21 cellular contexts compared by ENCODE assay signal in genomic region chr20:58706975-58707681, GRCh38. TPM values are rescaled to one million over a fixed set of nuclear protein-coding genes. Genes with fewer than 3 reads are reported as not detected.
DNase-seq lines count a peak whose midpoint lies in the region; ATAC-seq, FAIRE-seq and TF ChIP-seq lines count a peak whose summit lies in the region.
"Had no signal": no experiment of that assay in that cellular context is flagged by ENCODE, and none has a peak within 500 bp of the region (broad histone marks: within the 10 kb centered on the region; RNA-seq: fewer than 3 reads in every experiment).

No MANE protein-coding gene starts in this region.

- BruUV-seq in HepG2 (replicated peaks; lab: Mats Ljungman, UMichigan): no TSS peak

- POLR2A ChIA-PET in HepG2 (lab: Yijun Ruan, JAX): no interaction called here

- TF ChIP-seq CTCF in HepG2 (CRISPR knock-in tag; IDR thresholded peaks at IDR 0.05) (no peak), progenitor cell of endocrine pancreas (IDR thresholded peaks at IDR 0.05; ENCODE audit: unreplicated experiment) (no peak)

- no peak for TF ChIP-seq RAD21 in HepG2 (CRISPR knock-in tag; IDR thresholded peaks at IDR 0.05)

- DNase-seq in activated T-cell treated with anti-CD3 and anti-CD28 coated beads, Interleukin-2, amount 50 U/mL, for 24 hours: peak; percentile 23
- DNase-seq in activated T-cell treated with anti-CD3 and anti-CD28 coated beads for 4 hours: no peak
- DNase-seq in activated T-helper 2 cell treated with anti-CD3 and anti-CD28 coated beads, Interferon-gamma antibody, Interleukin-2, Interleukin-4, amounts not matched to agents 10 μg/mL and 5 μg/mL and 100 μg/mL, durations not matched to agents 14 hours and 24 hours and 36 hours (ENCODE audit: low spot score): peak; percentile 5
- no peak for DNase-seq in HepG2 (ENCODE audit: low spot score)
- DNase-seq in stimulated activated effector memory CD8-positive, alpha-beta T cell treated with anti-CD3 and anti-CD28 coated beads, Interleukin-12 subunit alpha, Interleukin-12 subunit beta, amount 100 ng/mL, for 72 hours (ENCODE audit: low spot score in 2 of 2): peak; percentile 0 to 41
- DNase-seq in progenitor cell of endocrine pancreas (ENCODE audit: low spot score, unreplicated experiment): no peak
- DNase-seq in HuH-7.5 (ENCODE audit: low spot score): no peak
- DNase-seq: activated gamma-delta T cell treated with Interleukin-2 at 50 U/mL for 16 hours; GF-D8; mammary epithelial cell; naive B cell; NCI-H526; SHP77 treated with DMSO at 0.1 percent for 48 hours; stimulated activated CD4-positive, alpha-beta T cell treated with anti-CD3 and anti-CD28 coated beads, Interleukin-4, amount 100 ng/mL, for 4 hours; substantia nigra had no signal

- H3K36me3 Mint-ChIP-seq in activated T-cell treated with anti-CD3 and anti-CD28 coated beads, Interleukin-2, amount 50 U/mL, for 24 hours (ENCODE audit: low read depth): peaks cover 39% of the 10 kb centered on the region
- H3K36me3 Mint-ChIP-seq in activated T-helper 2 cell treated with anti-CD3 and anti-CD28 coated beads, Interferon-gamma antibody, Interleukin-2, Interleukin-4, amounts not matched to agents 10 μg/mL and 5 μg/mL and 100 μg/mL, durations not matched to agents 14 hours and 24 hours and 36 hours (ENCODE audit: low read depth): peaks cover 31% of the 10 kb centered on the region
- peaks cover 32% of the 10 kb centered on the region for H3K36me3 Mint-ChIP-seq in stimulated activated effector memory CD8-positive, alpha-beta T cell treated with anti-CD3 and anti-CD28 coated beads, Interleukin-12 subunit alpha, Interleukin-12 subunit beta, amount 100 ng/mL, for 72 hours
- H3K36me3 Mint-ChIP-seq in progenitor cell of endocrine pancreas (ENCODE audit: insufficient read depth): peaks cover 32% of the 10 kb centered on the region

- no peak for FAIRE-seq in HepG2 (lab: Jason Lieb, UNC)
- FAIRE-seq: astrocyte, GM12878 had no signal

- no peak overlapping the region for H3K27ac Mint-ChIP-seq in activated T-cell treated with anti-CD3 and anti-CD28 coated beads, Interleukin-2, amount 50 U/mL, for 24 hours
- H3K27ac Mint-ChIP-seq in activated T-helper 2 cell treated with anti-CD3 and anti-CD28 coated beads, Interferon-gamma antibody, Interleukin-2, Interleukin-4, amounts not matched to agents 10 μg/mL and 5 μg/mL and 100 μg/mL, durations not matched to agents 14 hours and 24 hours and 36 hours: no peak overlapping the region
- H3K27ac Mint-ChIP-seq in stimulated activated effector memory CD8-positive, alpha-beta T cell treated with anti-CD3 and anti-CD28 coated beads, Interleukin-12 subunit alpha, Interleukin-12 subunit beta, amount 100 ng/mL, for 72 hours: no peak overlapping the region
- H3K27ac Mint-ChIP-seq in progenitor cell of endocrine pancreas: no peak overlapping the region
- H3K27ac Mint-ChIP-seq: naive B cell had no signal

- H3K4me1 ChIP-seq in HepG2 (ENCODE audit: insufficient read depth, low read length): no peaks in the 10 kb centered on the region

- ATAC-seq in HepG2 (peak; percentile 4; the same call in 1 of the 3 replicates), GM21723 (IDR thresholded peaks at IDR 0.05; ENCODE audit: unreplicated experiment) (no peak)
- ATAC-seq in stimulated activated effector memory CD8-positive, alpha-beta T cell treated with anti-CD3 and anti-CD28 coated beads, Interleukin-12 subunit alpha, Interleukin-12 subunit beta, amount 100 ng/mL, for 72 hours: no peak
- ATAC-seq: GM12878 had no signal

- no peaks in the 10 kb centered on the region for H3K27me3 ChIP-seq in HepG2 (ENCODE audit: control insufficient read depth in 1 of 2, insufficient read depth in 2 of 2, low read length in 2 of 2)
- H3K27me3 ChIP-seq: ovary had no signal

- intact Hi-C loops in activated T-helper 2 cell treated with anti-CD3 and anti-CD28 coated beads, Interferon-gamma antibody, Interleukin-2, Interleukin-4, amounts not matched to agents 10 μg/mL and 5 μg/mL and 100 μg/mL, durations not matched to agents 14 hours and 24 hours and 36 hours (cut with micrococcal nuclease): loop anchor here (10.0 kb wide), 1 partner anchor 108 kb away; no protein-coding TSS in a partner anchor
- intact Hi-C loops in HepG2 (cut with micrococcal nuclease; ENCODE audit: unreplicated experiment): no loop called here

- H4K20me1 ChIP-seq in HepG2 (ENCODE audit: insufficient read depth, low read length): no peaks in the 10 kb centered on the region; the same call in 1 of the 2 replicates

- TF ChIP-seq EP300 in HepG2 (IDR thresholded peaks at IDR 0.05; ENCODE audit: low read depth in 2 of 2, low read length in 2 of 2): no peak
- no peak for TF ChIP-seq EP300 in HepG2 (CRISPR knock-in tag; IDR thresholded peaks at IDR 0.05; ENCODE audit: borderline replicate concordance)

- H3K79me2 ChIP-seq in HepG2 (ENCODE audit: insufficient read depth, low read length): no peaks in the 10 kb centered on the region

- CTCF ChIA-PET in HepG2 (lab: Yijun Ruan, JAX; ENCODE audit: low intra/inter-chr PET ratio, low total read pairs): no interaction called here

- H3K27me3 Mint-ChIP-seq in activated T-cell treated with anti-CD3 and anti-CD28 coated beads, Interleukin-2, amount 50 U/mL, for 24 hours: no peaks in the 10 kb centered on the region
- no peaks in the 10 kb centered on the region for H3K27me3 Mint-ChIP-seq in activated T-helper 2 cell treated with anti-CD3 and anti-CD28 coated beads, Interferon-gamma antibody, Interleukin-2, Interleukin-4, amounts not matched to agents 10 μg/mL and 5 μg/mL and 100 μg/mL, durations not matched to agents 14 hours and 24 hours and 36 hours (ENCODE audit: low read depth)
- no peaks in the 10 kb centered on the region for H3K27me3 Mint-ChIP-seq in progenitor cell of endocrine pancreas
- H3K27me3 Mint-ChIP-seq: naive B cell had no signal

- in situ Hi-C loops in HepG2 (cut with HindIII; ENCODE audit: extremely low pct_ligation_motif_present, low pct_unique_long_range_greater_than_20kb): no loop called here

- no peak overlapping the region for H3K4me2 ChIP-seq in HepG2 (ENCODE audit: low read depth, low read length)

- no peak for TF ChIP-seq POLR2A in HepG2 (IDR thresholded peaks at IDR 0.05; ENCODE audit: insufficient read depth in 1 of 2, low read depth in 2 of 2, low read length in 2 of 2)

- no peak overlapping the region for H3K27ac ChIP-seq in HepG2 (ENCODE audit: extremely low read length, insufficient read depth, low read length)
- H3K27ac ChIP-seq: ovary, skin epidermis had no signal

- H3K4me1 Mint-ChIP-seq in activated T-cell treated with anti-CD3 and anti-CD28 coated beads, Interleukin-2, amount 50 U/mL, for 24 hours (ENCODE audit: low read depth): no peaks in the 10 kb centered on the region
- no peaks in the 10 kb centered on the region for H3K4me1 Mint-ChIP-seq in activated T-helper 2 cell treated with anti-CD3 and anti-CD28 coated beads, Interferon-gamma antibody, Interleukin-2, Interleukin-4, amounts not matched to agents 10 μg/mL and 5 μg/mL and 100 μg/mL, durations not matched to agents 14 hours and 24 hours and 36 hours (ENCODE audit: low read depth)
- no peaks in the 10 kb centered on the region for H3K4me1 Mint-ChIP-seq in stimulated activated effector memory CD8-positive, alpha-beta T cell treated with anti-CD3 and anti-CD28 coated beads, Interleukin-12 subunit alpha, Interleukin-12 subunit beta, amount 100 ng/mL, for 72 hours
- H3K4me1 Mint-ChIP-seq in progenitor cell of endocrine pancreas (ENCODE audit: low read depth): no peaks in the 10 kb centered on the region
- H3K4me1 Mint-ChIP-seq: CD14-positive monocyte, naive B cell had no signal

- peaks cover 8 to 16% of the 10 kb centered on the region in 2 experiments; a peak in 4 of 5 replicates for H3K36me3 ChIP-seq in HepG2 (replicated peaks in 1 of 2; ENCODE audit: control insufficient read depth in 1 of 2, insufficient read depth in 2 of 2, low read length in 2 of 2)
- H3K36me3 ChIP-seq: ovary had no signal

- no peak overlapping the region for H3K9ac ChIP-seq in HepG2 (ENCODE audit: insufficient read depth, low read depth, low read length)

- no peak overlapping the region for H3K4me3 Mint-ChIP-seq in activated T-cell treated with anti-CD3 and anti-CD28 coated beads, Interleukin-2, amount 50 U/mL, for 24 hours
- no peak overlapping the region for H3K4me3 Mint-ChIP-seq in activated T-helper 2 cell treated with anti-CD3 and anti-CD28 coated beads, Interferon-gamma antibody, Interleukin-2, Interleukin-4, amounts not matched to agents 10 μg/mL and 5 μg/mL and 100 μg/mL, durations not matched to agents 14 hours and 24 hours and 36 hours (ENCODE audit: low read depth)
- H3K4me3 Mint-ChIP-seq in stimulated activated effector memory CD8-positive, alpha-beta T cell treated with anti-CD3 and anti-CD28 coated beads, Interleukin-12 subunit alpha, Interleukin-12 subunit beta, amount 100 ng/mL, for 72 hours: no peak overlapping the region
- no peak overlapping the region for H3K4me3 Mint-ChIP-seq in progenitor cell of endocrine pancreas (ENCODE audit: low read depth)
- H3K4me3 Mint-ChIP-seq: CD14-positive monocyte, naive B cell had no signal

- H3K9me3 Mint-ChIP-seq in activated T-cell treated with anti-CD3 and anti-CD28 coated beads, Interleukin-2, amount 50 U/mL, for 24 hours: no peaks in the 10 kb centered on the region
- no peaks in the 10 kb centered on the region for H3K9me3 Mint-ChIP-seq in activated T-helper 2 cell treated with anti-CD3 and anti-CD28 coated beads, Interferon-gamma antibody, Interleukin-2, Interleukin-4, amounts not matched to agents 10 μg/mL and 5 μg/mL and 100 μg/mL, durations not matched to agents 14 hours and 24 hours and 36 hours
- H3K9me3 Mint-ChIP-seq in stimulated activated effector memory CD8-positive, alpha-beta T cell treated with anti-CD3 and anti-CD28 coated beads, Interleukin-12 subunit alpha, Interleukin-12 subunit beta, amount 100 ng/mL, for 72 hours: no peaks in the 10 kb centered on the region
- no peaks in the 10 kb centered on the region for H3K9me3 Mint-ChIP-seq in progenitor cell of endocrine pancreas (ENCODE audit: low read depth)
- H3K9me3 Mint-ChIP-seq: naive B cell had no signal

- H2AFZ ChIP-seq in HepG2 (ENCODE audit: low read length): no peak overlapping the region

- no peak overlapping the region for H3K4me3 ChIP-seq in HepG2 (replicated peaks in 1 of 3; ENCODE audit: insufficient read depth in 1 of 3, low read depth in 2 of 3, low read length in 3 of 3)
- H3K4me3 ChIP-seq: GM12878, ovary, skin epidermis had no signal

- WGBS in HepG2 (ENCODE audit: low lambda C conversion rate): 94% methylated on average over 17 of the region's 23 CpGs

- no peaks in the 10 kb centered on the region for H3K9me3 ChIP-seq in HepG2 (ENCODE audit: low read length)
- H3K9me3 ChIP-seq: ovary had no signal

RNA-seq across cellular contexts. Expression of gene NPEPL1, which starts 14.5 kb away (rescaled TPM):
- total RNA-seq in activated T-helper 2 cell treated with anti-CD3 and anti-CD28 coated beads, Interferon-gamma antibody, Interleukin-2, Interleukin-4, amounts not matched to agents 10 μg/mL and 5 μg/mL and 100 μg/mL, durations not matched to agents 14 hours and 24 hours and 36 hours: 27.5 and 29.4 TPM in 2 replicates
- total RNA-seq in HepG2 (2016; rRNA removed; fragmentation: Illumina TruSeq; extraction: Trizol): 0.60 and 4.1 TPM in 2 replicates
- 3.0 and 3.1 TPM in 2 replicates for total RNA-seq in HepG2 (2016; cell fraction: cytosol; rRNA removed; fragmentation: Illumina TruSeq; extraction: Trizol; ENCODE audit: low read depth)
- 0.30 and 4.3 TPM in 2 replicates for total RNA-seq in HepG2 (2016; cell fraction: insoluble cytoplasmic fraction; rRNA removed; fragmentation: Illumina TruSeq; extraction: Trizol)
- 0.96 and 1.0 TPM in 2 replicates for total RNA-seq in HepG2 (2016; cell fraction: membrane; rRNA removed; fragmentation: Illumina TruSeq; extraction: Trizol)
- total RNA-seq in HepG2 (2016; cell fraction: nucleus; rRNA removed; fragmentation: Illumina TruSeq; extraction: Trizol): 8.0 and 8.6 TPM in 2 replicates
- polyA plus RNA-seq in HepG2 (2011; rRNA removed): 7.5 and 9.9 TPM in 2 replicates
- polyA plus RNA-seq in HepG2 (2011; cell fraction: cytosol; rRNA removed): 1.3 and 1.9 TPM in 2 replicates
- 184 and 219 TPM in 2 replicates for polyA plus RNA-seq in HepG2 (2011; cell fraction: nucleus; rRNA removed)
- polyA plus RNA-seq in HepG2 (2012): 16.9 and 23.0 TPM in 2 replicates
- 0.41 and 0.51 TPM in 2 replicates for polyA plus RNA-seq in HepG2 (2016; cell fraction: cytosol; fragmentation: Illumina TruSeq; extraction: Trizol; ENCODE audit: low read depth)
- polyA plus RNA-seq in HepG2 (2016; cell fraction: insoluble cytoplasmic fraction; fragmentation: Illumina TruSeq; extraction: Trizol; ENCODE audit: low read depth): 0.69 and 1.4 TPM in 2 replicates
- 0.55 and 0.71 TPM in 2 replicates for polyA plus RNA-seq in HepG2 (2016; cell fraction: membrane; fragmentation: Illumina TruSeq; extraction: Trizol; ENCODE audit: low read depth)
- 49.5 and 52.8 TPM in 2 replicates for polyA plus RNA-seq in HepG2 (2016; cell fraction: nucleus; fragmentation: Illumina TruSeq; extraction: Trizol; ENCODE audit: insufficient read depth, low read depth)
- 8.5 and 18.0 TPM in 2 replicates for polyA minus RNA-seq in HepG2 (2011; rRNA and poly(A)+ RNA removed; ENCODE audit: low replicate concordance)
- 0.49 and 0.88 TPM in 2 replicates for polyA minus RNA-seq in HepG2 (2011; cell fraction: cytosol; rRNA and poly(A)+ RNA removed)
- polyA minus RNA-seq in HepG2 (2011; cell fraction: nucleus; rRNA and poly(A)+ RNA removed): 24.2 and 30.1 TPM in 2 replicates
- total RNA-seq in progenitor cell of endocrine pancreas: 55.4 and 56.3 TPM in 2 replicates

RNA-seq across cellular contexts. Expression of gene STX16, which starts 56.0 kb away (rescaled TPM):
- 101 and 103 TPM in 2 replicates for total RNA-seq in activated T-helper 2 cell treated with anti-CD3 and anti-CD28 coated beads, Interferon-gamma antibody, Interleukin-2, Interleukin-4, amounts not matched to agents 10 μg/mL and 5 μg/mL and 100 μg/mL, durations not matched to agents 14 hours and 24 hours and 36 hours
- 28.0 and 40.5 TPM in 2 replicates for total RNA-seq in HepG2 (2016; rRNA removed; fragmentation: Illumina TruSeq; extraction: Trizol)
- total RNA-seq in HepG2 (2016; cell fraction: cytosol; rRNA removed; fragmentation: Illumina TruSeq; extraction: Trizol; ENCODE audit: low read depth): 42.2 and 47.4 TPM in 2 replicates
- 26.0 and 32.7 TPM in 2 replicates for total RNA-seq in HepG2 (2016; cell fraction: insoluble cytoplasmic fraction; rRNA removed; fragmentation: Illumina TruSeq; extraction: Trizol)
- total RNA-seq in HepG2 (2016; cell fraction: membrane; rRNA removed; fragmentation: Illumina TruSeq; extraction: Trizol): 41.8 and 44.6 TPM in 2 replicates
- 52.2 and 59.0 TPM in 2 replicates for total RNA-seq in HepG2 (2016; cell fraction: nucleus; rRNA removed; fragmentation: Illumina TruSeq; extraction: Trizol)
- polyA plus RNA-seq in HepG2 (2011; rRNA removed): 72.7 and 79.2 TPM in 2 replicates
- 37.3 and 55.0 TPM in 2 replicates for polyA plus RNA-seq in HepG2 (2011; cell fraction: cytosol; rRNA removed)
- 168 and 204 TPM in 2 replicates for polyA plus RNA-seq in HepG2 (2011; cell fraction: nucleus; rRNA removed)
- 88.7 and 102 TPM in 2 replicates for polyA plus RNA-seq in HepG2 (2012)
- polyA plus RNA-seq in HepG2 (2016; cell fraction: cytosol; fragmentation: Illumina TruSeq; extraction: Trizol; ENCODE audit: low read depth): 6.6 and 6.7 TPM in 2 replicates
- polyA plus RNA-seq in HepG2 (2016; cell fraction: insoluble cytoplasmic fraction; fragmentation: Illumina TruSeq; extraction: Trizol; ENCODE audit: low read depth): 48.8 and 56.0 TPM in 2 replicates
- 27.8 and 29.3 TPM in 2 replicates for polyA plus RNA-seq in HepG2 (2016; cell fraction: membrane; fragmentation: Illumina TruSeq; extraction: Trizol; ENCODE audit: low read depth)
- polyA plus RNA-seq in HepG2 (2016; cell fraction: nucleus; fragmentation: Illumina TruSeq; extraction: Trizol; ENCODE audit: insufficient read depth, low read depth): 245 and 266 TPM in 2 replicates
- polyA minus RNA-seq in HepG2 (2011; rRNA and poly(A)+ RNA removed; ENCODE audit: low replicate concordance): 15.4 and 22.9 TPM in 2 replicates
- polyA minus RNA-seq in HepG2 (2011; cell fraction: cytosol; rRNA and poly(A)+ RNA removed): 18.4 and 26.0 TPM in 2 replicates
- 99.9 and 121 TPM in 2 replicates for polyA minus RNA-seq in HepG2 (2011; cell fraction: nucleus; rRNA and poly(A)+ RNA removed)
- total RNA-seq in progenitor cell of endocrine pancreas: 78.8 and 85.6 TPM in 2 replicates

Comparison
In these comparisons a context has a peak if more than half of its experiments do, and no peak if none do; other contexts are left out.
1. DNase-seq: peak in activated T-cell treated with anti-CD3 and anti-CD28 coated beads, Interleukin-2, amount 50 U/mL, for 24 hours (single experiment), activated T-helper 2 cell treated with anti-CD3 and anti-CD28 coated beads, Interferon-gamma antibody, Interleukin-2, Interleukin-4, amounts not matched to agents 10 μg/mL and 5 μg/mL and 100 μg/mL, durations not matched to agents 14 hours and 24 hours and 36 hours (single experiment) and stimulated activated effector memory CD8-positive, alpha-beta T cell treated with anti-CD3 and anti-CD28 coated beads, Interleukin-12 subunit alpha, Interleukin-12 subunit beta, amount 100 ng/mL, for 72 hours (2 of 2); none in activated T-cell treated with anti-CD3 and anti-CD28 coated beads for 4 hours (single experiment), HepG2 (single experiment), progenitor cell of endocrine pancreas (single experiment) and HuH-7.5 (single experiment).